ENCODE assay signal across 14 cellular contexts in genomic region chr10:112969542-112969941, GRCh38.
"Had no signal": no experiment of that assay in that cellular context is flagged by ENCODE, and none has a peak within 500 bp of the region (broad histone marks: within the 10 kb centered on the region; RNA-seq: fewer than 3 reads in every experiment).

No MANE protein-coding gene starts in this region.

- H3K4me3 ChIP-seq: heart left ventricle, left lung, tibial artery had no signal

- H3K4me1 Mint-ChIP-seq: stimulated activated naive B cell treated with anti-CD40 and anti-IgM and Interleukin-4, amounts not matched to agents 10 μg/mL and 1 μg/mL and 100 μg/mL, for 72 hours had no signal

- H3K36me3 Mint-ChIP-seq: natural killer cell; stimulated activated naive B cell treated with anti-CD40 and anti-IgM and Interleukin-4, amounts not matched to agents 10 μg/mL and 1 μg/mL and 100 μg/mL, for 72 hours had no signal

- H3K27me3 ChIP-seq: heart left ventricle, left lung, tibial artery had no signal

- H3K9me3 ChIP-seq: heart left ventricle, left lung, tibial artery had no signal

- H3K9me3 Mint-ChIP-seq: activated T-helper 2 cell treated with anti-CD3 and anti-CD28 coated beads, Interferon-gamma antibody, Interleukin-2, Interleukin-4, amounts not matched to agents 10 μg/mL and 5 μg/mL and 100 μg/mL, durations not matched to agents 14 hours and 24 hours and 36 hours; effector memory CD8-positive, alpha-beta T cell; natural killer cell had no signal

- H3K27me3 Mint-ChIP-seq: effector memory CD8-positive, alpha-beta T cell had no signal

- H3K27ac Mint-ChIP-seq: activated T-helper 2 cell treated with anti-CD3 and anti-CD28 coated beads, Interferon-gamma antibody, Interleukin-2, Interleukin-4, amounts not matched to agents 10 μg/mL and 5 μg/mL and 100 μg/mL, durations not matched to agents 14 hours and 24 hours and 36 hours; effector memory CD8-positive, alpha-beta T cell; natural killer cell; stimulated activated naive B cell treated with anti-CD40 and anti-IgM and Interleukin-4, amounts not matched to agents 10 μg/mL and 1 μg/mL and 100 μg/mL, for 72 hours had no signal

- DNase-seq: activated CD4-positive, alpha-beta T cell treated with anti-CD3 and anti-CD28 coated beads, Interleukin-2, amount 50 U/mL, for 1 hour; activated naive CD4-positive, alpha-beta T cell treated with anti-CD3 and anti-CD28 coated beads, Interleukin-2, amount 50 U/mL, for 16 hours; activated T-cell treated with anti-CD3 and anti-CD28 coated beads for 4 hours; effector memory CD8-positive, alpha-beta T cell; heart left ventricle; left lung; mammary epithelial cell; natural killer cell; retina; stimulated activated CD4-positive, alpha-beta T cell treated with anti-CD3 and anti-CD28 coated beads, Interleukin-15, amount 100 ng/mL, for 24 hours; stimulated activated CD4-positive, alpha-beta T cell treated with anti-CD3 and anti-CD28 coated beads, Interleukin-4, amount 100 ng/mL, for 1 hour; stimulated activated naive B cell treated with anti-CD40 and anti-IgM and Interleukin-4, amounts not matched to agents 10 μg/mL and 1 μg/mL and 100 μg/mL, for 72 hours; tibial artery had no signal

- H3K4me3 Mint-ChIP-seq: effector memory CD8-positive, alpha-beta T cell; natural killer cell; stimulated activated naive B cell treated with anti-CD40 and anti-IgM and Interleukin-4, amounts not matched to agents 10 μg/mL and 1 μg/mL and 100 μg/mL, for 72 hours had no signal

- ATAC-seq: effector memory CD8-positive, alpha-beta T cell; heart left ventricle; left lung; natural killer cell; stimulated activated naive B cell treated with anti-CD40 and anti-IgM and Interleukin-4, amounts not matched to agents 10 μg/mL and 1 μg/mL and 100 μg/mL, for 72 hours had no signal

- H3K27ac ChIP-seq: heart left ventricle, left lung, tibial artery had no signal
